In the genomic region with DNA sequence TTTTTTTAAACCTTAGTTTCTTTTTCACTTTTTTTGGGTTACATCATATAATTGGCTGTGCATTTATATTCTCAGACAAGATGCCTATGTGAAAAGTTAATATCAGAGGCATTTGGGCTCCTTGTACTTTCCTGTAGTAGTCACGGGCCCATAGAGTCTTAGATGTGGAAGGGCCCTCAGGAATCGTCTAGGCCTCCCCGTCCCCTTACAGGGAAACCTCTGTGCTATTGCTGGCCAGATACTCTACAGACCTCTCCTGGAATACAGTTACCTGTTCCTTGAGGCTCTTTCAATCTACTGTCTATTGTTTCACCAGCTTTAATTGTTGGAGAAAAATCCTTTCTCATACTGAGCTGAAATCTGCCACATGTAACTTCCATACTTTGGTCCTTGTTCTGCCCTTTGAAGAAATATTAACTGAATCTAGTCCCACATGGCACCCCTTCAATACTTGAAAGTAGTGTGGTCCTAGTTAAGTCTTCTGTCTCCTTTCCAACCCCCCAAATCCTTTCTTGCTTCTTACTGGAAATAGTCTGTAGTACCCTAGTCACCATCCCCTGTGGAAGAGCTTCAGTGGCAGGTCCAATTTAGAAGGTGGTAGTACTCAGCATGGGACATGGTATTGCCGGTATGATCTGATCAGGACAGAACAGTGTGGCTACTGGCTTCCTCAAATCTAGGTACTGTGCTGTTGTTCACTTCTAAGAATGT, we compare ENCODE assay signal across 21 cellular contexts. TPM values are rescaled to one million over a fixed set of nuclear protein-coding genes. Genes with fewer than 3 reads are reported as not detected.
DNase-seq lines count a peak whose midpoint lies in the region; ATAC-seq and TF ChIP-seq lines count a peak whose summit lies in the region.
"Had no signal": no experiment of that assay in that cellular context is flagged by ENCODE, and none has a peak within 500 bp of the region (broad histone marks: within the 10 kb centered on the region; RNA-seq: fewer than 3 reads in every experiment).

No MANE protein-coding gene starts in this region.

- TF ChIP-seq RAD21 in SK-N-SH (IDR thresholded peaks at IDR 0.05; ENCODE audit: low read length): no peak

- WGBS in SK-N-SH (ENCODE audit: low lambda C conversion rate): 97% methylated on average over 4 of the region's 4 CpGs

- no peak overlapping the region for H3K4me3 ChIP-seq in CD8-positive, alpha-beta T cell (ENCODE audit: low read depth, low read length)
- H3K4me3 ChIP-seq in naive thymus-derived CD4-positive, alpha-beta T cell (ENCODE audit: low read length): no peak overlapping the region
- no peak overlapping the region for H3K4me3 ChIP-seq in SK-N-SH (ENCODE audit: low read depth in 2 of 2, low read length in 1 of 2)
- H3K4me3 ChIP-seq: GM23338, HAP-1, Peyer's patch, SJCRH30 had no signal

- H3K27me3 Mint-ChIP-seq in CD4-positive, alpha-beta T cell: no peaks in the 10 kb centered on the region
- H3K27me3 Mint-ChIP-seq in CD8-positive, alpha-beta T cell (ENCODE audit: low read depth): no peaks in the 10 kb centered on the region
- H3K27me3 Mint-ChIP-seq in naive thymus-derived CD4-positive, alpha-beta T cell: no peaks in the 10 kb centered on the region
- no peaks in the 10 kb centered on the region for H3K27me3 Mint-ChIP-seq in naive thymus-derived CD8-positive, alpha-beta T cell
- H3K27me3 Mint-ChIP-seq: CD4-positive, CD25-positive, alpha-beta regulatory T cell had no signal

- intact Hi-C loops in CD4-positive, alpha-beta T cell (cut with DNase I, micrococcal nuclease): loop anchor here in 1 of 2 experiments (5.0 kb wide), 1 partner anchor 422 kb away; a partner anchor contains a TSS
- intact Hi-C loops in CD8-positive, alpha-beta T cell (cut with DNase I, micrococcal nuclease): loop anchor here in 1 of 2 experiments (5.0 kb wide), 1 partner anchor 252 kb away; a partner anchor contains a TSS
- intact Hi-C loops in naive thymus-derived CD4-positive, alpha-beta T cell (cut with micrococcal nuclease): loop anchor here (5.0 kb wide), 1 partner anchor 252 kb away; a partner anchor contains a TSS

- ATAC-seq in CD4-positive, alpha-beta T cell (ENCODE audit: poor library complexity): no peak
- no peak for ATAC-seq in CD8-positive, alpha-beta T cell
- ATAC-seq in naive thymus-derived CD4-positive, alpha-beta T cell: no peak
- ATAC-seq in naive thymus-derived CD8-positive, alpha-beta T cell: no peak
- ATAC-seq in HG03469 (IDR thresholded peaks at IDR 0.05; ENCODE audit: unreplicated experiment): no peak
- ATAC-seq: GM23338 had no signal

- H3K27ac Mint-ChIP-seq in CD4-positive, alpha-beta T cell: peak overlapping the region; percentile 42
- peak overlapping the region; percentile 8 for H3K27ac Mint-ChIP-seq in CD8-positive, alpha-beta T cell
- H3K27ac Mint-ChIP-seq in naive thymus-derived CD4-positive, alpha-beta T cell: peak overlapping the region in 6 of 9 donors; percentile 13 to 75 (median 40)
- peak overlapping the region in 2 of 10 donors; percentile 12 to 22 for H3K27ac Mint-ChIP-seq in naive thymus-derived CD8-positive, alpha-beta T cell
- H3K27ac Mint-ChIP-seq: GM23338 had no signal

- POLR2A ChIA-PET in CD4-positive, alpha-beta T cell (lab: Charles Lee): no interaction called here
- POLR2A ChIA-PET in CD8-positive, alpha-beta T cell (lab: Charles Lee): no interaction called here
- POLR2A ChIA-PET in naive thymus-derived CD4-positive, alpha-beta T cell (lab: Charles Lee): interaction anchor here (0.5 to 0.6 kb wide), 2 partner anchors 39 to 1259 kb away, joined by 3 read pairs; no protein-coding TSS in a partner anchor
- POLR2A ChIA-PET in naive thymus-derived CD8-positive, alpha-beta T cell (lab: Charles Lee): no interaction called here
- POLR2A ChIA-PET in SK-N-SH (lab: Yijun Ruan, JAX): no interaction called here

- peaks cover 26% of the 10 kb centered on the region for H3K4me1 ChIP-seq in CD8-positive, alpha-beta T cell (ENCODE audit: insufficient read depth, low read length)
- H3K4me1 ChIP-seq in naive thymus-derived CD4-positive, alpha-beta T cell (ENCODE audit: control insufficient read depth in 2 of 2, insufficient read depth in 2 of 2, low read length in 2 of 2): peaks cover 16 to 23% of the 10 kb centered on the region in 2 donors
- peaks cover 0 to 8% of the 10 kb centered on the region in 2 experiments; a peak in 1 of 4 replicates for H3K4me1 ChIP-seq in SK-N-SH (ENCODE audit: control insufficient read depth in 1 of 2, insufficient read depth in 2 of 2, low read depth in 1 of 2, low read length in 1 of 2)

- no peak for TF ChIP-seq EP300 in SK-N-SH (IDR thresholded peaks at IDR 0.05; ENCODE audit: borderline replicate concordance in 1 of 2, low read depth in 1 of 2, low read length in 1 of 2)

- TF ChIP-seq CTCF in CD4-positive, alpha-beta T cell (IDR thresholded peaks at IDR 0.05): no peak
- TF ChIP-seq CTCF in CD8-positive, alpha-beta T cell (IDR thresholded peaks at IDR 0.05): no peak
- no peak for TF ChIP-seq CTCF in SK-N-SH (IDR thresholded peaks at IDR 0.05)

- no peaks in the 10 kb centered on the region for H3K9me3 Mint-ChIP-seq in CD4-positive, alpha-beta T cell
- H3K9me3 Mint-ChIP-seq in CD8-positive, alpha-beta T cell: no peaks in the 10 kb centered on the region
- peaks cover 0 to 4% (median 0%) of the 10 kb centered on the region in 11 donors for H3K9me3 Mint-ChIP-seq in naive thymus-derived CD4-positive, alpha-beta T cell
- no peaks in the 10 kb centered on the region for H3K9me3 Mint-ChIP-seq in naive thymus-derived CD8-positive, alpha-beta T cell
- H3K9me3 Mint-ChIP-seq: CD4-positive, CD25-positive, alpha-beta regulatory T cell; GM23338 had no signal

- no peaks in the 10 kb centered on the region for H3K36me3 ChIP-seq in CD8-positive, alpha-beta T cell (ENCODE audit: insufficient read depth, low read length)
- peaks cover 0 to 5% (median 0%) of the 10 kb centered on the region in 3 experiments for H3K36me3 ChIP-seq in naive thymus-derived CD4-positive, alpha-beta T cell (ENCODE audit: control insufficient read depth in 2 of 3, insufficient read depth in 3 of 3, low read length in 3 of 3)
- no peaks in the 10 kb centered on the region for H3K36me3 ChIP-seq in SK-N-SH (replicated peaks in 1 of 2; ENCODE audit: control insufficient read depth in 1 of 2, insufficient read depth in 2 of 2, low read length in 1 of 2)
- H3K36me3 ChIP-seq: HAP-1 had no signal

- H3K4me2 ChIP-seq in SK-N-SH: no peak overlapping the region
- H3K4me2 ChIP-seq: GM23338 had no signal

- H3K9me2 ChIP-seq in SK-N-SH: no peaks in the 10 kb centered on the region

- DNase-seq in CD4-positive, alpha-beta T cell: no peak
- no peak for DNase-seq in CD8-positive, alpha-beta T cell
- DNase-seq in OCI-M1 (lab: John Stamatoyannopoulos, UW) (peak; percentile 12), SK-N-SH (no peak)
- DNase-seq in naive thymus-derived CD4-positive, alpha-beta T cell: no peak
- DNase-seq in naive thymus-derived CD8-positive, alpha-beta T cell: no peak
- DNase-seq: Calu3; CD4-positive, CD25-positive, alpha-beta regulatory T cell; DMS153; IMR-90; Karpas-422; NCI-H1092; NCI-H1436; NCI-H2029; NCI-H2227 treated with DMSO at 0.1 percent for 48 hours; NCI-H510A; Peyer's patch had no signal

- no peak overlapping the region for H3K9ac ChIP-seq in SK-N-SH

- H3K4me3 Mint-ChIP-seq in CD4-positive, alpha-beta T cell: peak overlapping the region; percentile 53
- no peak overlapping the region for H3K4me3 Mint-ChIP-seq in CD8-positive, alpha-beta T cell
- peak overlapping the region in 3 of 10 donors; percentile 1 to 54 (median 18) for H3K4me3 Mint-ChIP-seq in naive thymus-derived CD4-positive, alpha-beta T cell
- H3K4me3 Mint-ChIP-seq in naive thymus-derived CD8-positive, alpha-beta T cell: peak overlapping the region in 3 of 10 donors; percentile 7 to 23 (median 23)
- H3K4me3 Mint-ChIP-seq: GM23338 had no signal

- no peaks in the 10 kb centered on the region for H3K9me3 ChIP-seq in CD4-positive, alpha-beta T cell (ENCODE audit: control insufficient read depth, low read length)
- H3K9me3 ChIP-seq in CD8-positive, alpha-beta T cell (ENCODE audit: low read length): no peaks in the 10 kb centered on the region
- no peaks in the 10 kb centered on the region for H3K9me3 ChIP-seq in naive thymus-derived CD4-positive, alpha-beta T cell (ENCODE audit: control insufficient read depth in 2 of 3, low read length in 3 of 3)
- H3K9me3 ChIP-seq in SK-N-SH: no peaks in the 10 kb centered on the region
- H3K9me3 ChIP-seq: HAP-1, Peyer's patch, SJCRH30 had no signal

- H3K36me3 Mint-ChIP-seq in CD4-positive, alpha-beta T cell (ENCODE audit: low read depth): peaks cover 25% of the 10 kb centered on the region
- peaks cover 29% of the 10 kb centered on the region for H3K36me3 Mint-ChIP-seq in CD8-positive, alpha-beta T cell
- peaks cover 4 to 22% (median 12%) of the 10 kb centered on the region in 5 donors for H3K36me3 Mint-ChIP-seq in naive thymus-derived CD4-positive, alpha-beta T cell
- H3K36me3 Mint-ChIP-seq in naive thymus-derived CD8-positive, alpha-beta T cell: peaks cover 0 to 23% (median 6%) of the 10 kb centered on the region in 3 donors

- no peaks in the 10 kb centered on the region for H3K79me2 ChIP-seq in SK-N-SH (ENCODE audit: insufficient read depth)

- no peaks in the 10 kb centered on the region for H3F3A ChIP-seq in SK-N-SH (replicated peaks; ENCODE audit: insufficient read depth)

- H4K20me1 ChIP-seq in SK-N-SH (ENCODE audit: insufficient read depth): no peaks in the 10 kb centered on the region

- H3K27me3 ChIP-seq in CD4-positive, alpha-beta T cell (ENCODE audit: control insufficient read depth, insufficient read depth, low read length): no peaks in the 10 kb centered on the region
- no peaks in the 10 kb centered on the region for H3K27me3 ChIP-seq in CD8-positive, alpha-beta T cell (ENCODE audit: insufficient read depth, low read length)
- H3K27me3 ChIP-seq in naive thymus-derived CD4-positive, alpha-beta T cell (ENCODE audit: control insufficient read depth in 2 of 2, insufficient read depth in 2 of 2, low read length in 2 of 2): no peaks in the 10 kb centered on the region
- no peaks in the 10 kb centered on the region for H3K27me3 ChIP-seq in SK-N-SH (ENCODE audit: insufficient read depth)
- H3K27me3 ChIP-seq: Peyer's patch, SJCRH30 had no signal

- CTCF ChIA-PET in CD4-positive, alpha-beta T cell (lab: Charles Lee): no interaction called here
- CTCF ChIA-PET in CD8-positive, alpha-beta T cell (lab: Charles Lee): no interaction called here
- CTCF ChIA-PET in naive thymus-derived CD4-positive, alpha-beta T cell (lab: Charles Lee): no interaction called here
- CTCF ChIA-PET in SK-N-SH (lab: Yijun Ruan, JAX): no interaction called here

- H2AFZ ChIP-seq in SK-N-SH (ENCODE audit: low read depth): no peak overlapping the region
- H2AFZ ChIP-seq: GM23338 had no signal

- peaks cover 49% of the 10 kb centered on the region for H3K4me1 Mint-ChIP-seq in CD4-positive, alpha-beta T cell (ENCODE audit: low read depth)
- peaks cover 37% of the 10 kb centered on the region for H3K4me1 Mint-ChIP-seq in CD8-positive, alpha-beta T cell (ENCODE audit: low read depth)
- peaks cover 24 to 46% (median 38%) of the 10 kb centered on the region in 7 donors for H3K4me1 Mint-ChIP-seq in naive thymus-derived CD4-positive, alpha-beta T cell
- peaks cover 20 to 45% (median 43%) of the 10 kb centered on the region in 4 donors for H3K4me1 Mint-ChIP-seq in naive thymus-derived CD8-positive, alpha-beta T cell

- no peak overlapping the region for H3K27ac ChIP-seq in CD4-positive, alpha-beta T cell (ENCODE audit: low read depth, low read length)
- no peak overlapping the region for H3K27ac ChIP-seq in CD8-positive, alpha-beta T cell (ENCODE audit: low read depth, low read length)
- H3K27ac ChIP-seq in naive thymus-derived CD4-positive, alpha-beta T cell (ENCODE audit: low read depth, low read length): no peak overlapping the region
- no peak overlapping the region for H3K27ac ChIP-seq in SK-N-SH (ENCODE audit: low read depth in 2 of 2, low read length in 1 of 2)
- H3K27ac ChIP-seq: Peyer's patch, SJCRH30 had no signal

RNA-seq across cellular contexts. Expression of a gene that starts 3.1 kb away (rescaled TPM):
- 1 to 10 TPM; 5.3 to 5.6 TPM for total RNA-seq in CD4-positive, alpha-beta T cell
- 1 to 10 TPM; 3.6 to 4.7 TPM for total RNA-seq in CD8-positive, alpha-beta T cell
- total RNA-seq in naive thymus-derived CD4-positive, alpha-beta T cell: 10 to 100 TPM in 1 of 5 experiments, 1 to 10 TPM in 4; 7.2 to 12.3 (median 8.2) TPM
- polyA plus RNA-seq in naive thymus-derived CD4-positive, alpha-beta T cell: 10 to 100 TPM; 30.1 to 31.1 TPM
- total RNA-seq in naive thymus-derived CD8-positive, alpha-beta T cell: 1 to 10 TPM; 7.3 to 7.7 TPM
- 10 to 100 TPM; 19.4 to 29.1 (median 25.2) TPM for polyA plus RNA-seq in naive thymus-derived CD8-positive, alpha-beta T cell
- 6.4 and 6.6 TPM in 2 replicates for polyA plus RNA-seq in SK-N-SH (2012; rRNA removed)
- polyA plus RNA-seq in SK-N-SH (2012; cell fraction: cytosol; rRNA removed): 7.0 and 7.2 TPM in 2 replicates
- polyA plus RNA-seq in SK-N-SH (2012; cell fraction: nucleus; rRNA removed): 2.6 and 2.8 TPM in 2 replicates
